In genomic region chr4:24979554-24979953, GRCh38 we compare ENCODE assay signal across 10 cellular contexts. TPM values are rescaled to one million over a fixed set of nuclear protein-coding genes. Genes with fewer than 3 reads are reported as not detected.
DNase-seq lines count a peak whose midpoint lies in the region; ATAC-seq, FAIRE-seq and TF ChIP-seq lines count a peak whose summit lies in the region.
"Had no signal": no experiment of that assay in that cellular context is flagged by ENCODE, and none has a peak within 500 bp of the region (broad histone marks: within the 10 kb centered on the region; RNA-seq: fewer than 3 reads in every experiment).

No MANE protein-coding gene starts in this region.

- no peak for FAIRE-seq in GM12891 (lab: Jason Lieb, UNC)

- H3K4me2 ChIP-seq in Loucy (ENCODE audit: low read depth, low read length, poor library complexity, severe bottlenecking), result peak overlapping the region; percentile 17

- H3K27ac ChIP-seq in cingulate gyrus (ENCODE audit: low read depth, low read length), result peak overlapping the region; percentile 56
- H3K27ac ChIP-seq: epithelial cell of prostate had no signal

- H3K79me2 ChIP-seq in Loucy (ENCODE audit: insufficient read depth, low read length), result no peaks in the 10 kb centered on the region

- H3K9me2 ChIP-seq in Loucy (replicated peaks; ENCODE audit: low read depth, low read length), result no peaks in the 10 kb centered on the region

- H2AFZ ChIP-seq in Loucy (ENCODE audit: low read length), result 0 out of 2 replicates have a peak overlapping the region, but pooled peaks have one; percentile 38

- H3K4me1 ChIP-seq in Loucy (ENCODE audit: insufficient read depth, low read length, poor library complexity, severe bottlenecking) (peaks cover 4% of the 10 kb centered on the region), mononuclear cell (ENCODE audit: insufficient read depth, low read length) (peaks cover 59% of the 10 kb centered on the region), BE2C (no peaks in the 10 kb centered on the region)

- TF ChIP-seq CTCF in Loucy (conservative IDR thresholded peaks at IDR 0.05; ENCODE audit: low read length) (no peak), BE2C (IDR thresholded peaks at IDR 0.05; ENCODE audit: low read depth, low read length) (no peak)

- no peaks in the 10 kb centered on the region for H3K27me3 ChIP-seq in Loucy (ENCODE audit: insufficient read depth, low read length, poor library complexity, severe bottlenecking)
- no peaks in the 10 kb centered on the region for H3K27me3 ChIP-seq in mononuclear cell (ENCODE audit: insufficient read depth, low read length)
- no peaks in the 10 kb centered on the region for H3K27me3 ChIP-seq in BE2C

- H3K9ac ChIP-seq in Loucy (ENCODE audit: low read depth, low read length, poor library complexity, severe bottlenecking), result no peak overlapping the region

- TF ChIP-seq POLR2A in GM12891 (IDR thresholded peaks at IDR 0.05; ENCODE audit: low read depth, low read length), result no peak

- no peaks in the 10 kb centered on the region for H3F3A ChIP-seq in Loucy (ENCODE audit: low read depth)

- DNase-seq in A172 (ENCODE audit: low spot score), result peak; percentile 3
- DNase-seq in GM12891 (ENCODE audit: insufficient read length, low spot score), result no peak
- DNase-seq in BE2C, result no peak

- H4K20me1 ChIP-seq in Loucy (ENCODE audit: insufficient read depth, low read length, poor library complexity, severe bottlenecking), result no peaks in the 10 kb centered on the region

- H3K9me3 ChIP-seq in Loucy (ENCODE audit: insufficient read depth, low read depth, low read length), result no peaks in the 10 kb centered on the region
- H3K9me3 ChIP-seq in mononuclear cell (ENCODE audit: low read depth, low read length), result no peaks in the 10 kb centered on the region
- no peaks in the 10 kb centered on the region for H3K9me3 ChIP-seq in BE2C

- no peak overlapping the region for H3K4me3 ChIP-seq in Loucy (ENCODE audit: low read length, poor library complexity, severe bottlenecking)
- peak overlapping the region; percentile 36 for H3K4me3 ChIP-seq in mononuclear cell (ENCODE audit: low read length)
- no peak overlapping the region for H3K4me3 ChIP-seq in BE2C (ENCODE audit: low read depth, low read length)

- H3K36me3 ChIP-seq in Loucy (ENCODE audit: insufficient read depth, low read length) (no peaks in the 10 kb centered on the region), BE2C (no peaks in the 10 kb centered on the region)

- no peak for ATAC-seq in GM18870 (IDR thresholded peaks at IDR 0.05; ENCODE audit: unreplicated experiment)
- no peak for ATAC-seq in HG02938 (IDR thresholded peaks at IDR 0.05; ENCODE audit: unreplicated experiment)
- ATAC-seq: CD8-positive, alpha-beta T cell had no signal

TF ChIP-seq in GM12891, 5 proteins besides CTCF, POLR2A, EP300 and RAD21:
- no peak for TF ChIP-seq POU2F2 (IDR thresholded peaks at IDR 0.05; ENCODE audit: low read depth, low read length)
- TF ChIP-seq POLR2AphosphoS5 (IDR thresholded peaks at IDR 0.05; ENCODE audit: low read depth, low read length), result no peak
- no peak for TF ChIP-seq SPI1 (IDR thresholded peaks at IDR 0.05; ENCODE audit: low read depth, low read length)
- no peak for TF ChIP-seq PAX5 (IDR thresholded peaks at IDR 0.05; ENCODE audit: insufficient read depth, low read length, severe bottlenecking)
- no peak for TF ChIP-seq TAF1 (IDR thresholded peaks at IDR 0.05; ENCODE audit: low read depth, low read length)

RNA-seq across cellular contexts. Expression of gene LGI2, which starts 51.2 kb away (rescaled TPM):
- total RNA-seq in A172 (2014; rRNA removed; shearing (Covaris generic)), result 0.19 and 0.93 TPM in 2 replicates
- not detected for total RNA-seq in mononuclear cell
- polyA plus RNA-seq in GM12891 (2012; ENCODE audit: low read depth, missing spikeins), result not detected
- polyA plus RNA-seq in BE2C (2012; ENCODE audit: insufficient read depth, insufficient read length, low read depth), result not detected
- total RNA-seq: CD8-positive, alpha-beta T cell had no signal
